ENCODE assay signal across 27 cellular contexts in the genomic region with DNA sequence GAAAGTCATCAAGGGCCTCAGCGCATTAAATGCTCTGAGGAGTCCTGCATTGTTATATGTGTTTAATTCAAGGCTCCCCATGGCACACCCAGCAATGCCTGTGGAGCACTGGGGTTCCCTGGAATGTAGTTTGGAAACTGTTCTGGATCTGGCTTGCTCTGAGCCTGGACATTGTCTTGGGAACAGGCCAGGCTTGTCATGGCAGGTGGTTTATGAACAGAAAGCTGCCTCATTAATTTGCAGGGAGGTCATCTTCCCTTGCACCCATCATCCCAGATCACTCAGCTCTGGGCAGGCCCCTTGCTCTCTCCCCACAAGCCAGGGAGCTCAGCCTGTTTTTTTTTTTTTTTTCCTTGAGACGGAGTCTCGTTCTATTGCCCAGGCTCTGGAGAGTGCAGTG.
"Had no signal": no experiment of that assay in that cellular context is flagged by ENCODE, and none has a peak within 500 bp of the region (broad histone marks: within the 10 kb centered on the region; RNA-seq: fewer than 3 reads in every experiment).

No MANE protein-coding gene starts in this region.

- H3K4me3 Mint-ChIP-seq: activated CD4-positive, alpha-beta T cell treated with anti-CD3 and anti-CD28 coated beads, Interleukin-2, amount 10 ng/mL, durations not matched to agents 24 days and 14 days; activated CD8-positive, alpha-beta memory T cell treated with anti-CD3 and anti-CD28 coated beads, Interleukin-2, amount 10 ng/mL, durations not matched to agents 7 days and 5 days; activated naive CD4-positive, alpha-beta T cell treated with anti-CD3 and anti-CD28 coated beads, Interleukin-2, amount 50 U/mL, for 24 hours; activated T-cell treated with anti-CD3 and anti-CD28 coated beads, Interleukin-2, amount 50 U/mL, for 24 hours; activated T-helper 1 cell treated with anti-CD3 and anti-CD28 coated beads, Interleukin-12 subunit alpha, Interleukin-12 subunit beta, Interleukin-2, Interleukin-4 antibody, amounts not matched to agents 30 ng/mL and 10 ng/mL and 1 ng/mL, durations not matched to agents 14 hours and 24 hours and 36 hours; brain; central memory CD8-positive, alpha-beta T cell; WTC11 had no signal

- H3K27me3 Mint-ChIP-seq: activated naive CD4-positive, alpha-beta T cell treated with anti-CD3 and anti-CD28 coated beads, Interleukin-2, amount 50 U/mL, for 24 hours had no signal

- H3K36me3 Mint-ChIP-seq: activated naive CD4-positive, alpha-beta T cell treated with anti-CD3 and anti-CD28 coated beads, Interleukin-2, amount 50 U/mL, for 24 hours; brain; WTC11 had no signal

- DNase-seq: activated CD4-positive, alpha-beta T cell treated with anti-CD3 and anti-CD28 coated beads, Interleukin-2, amount 50 U/mL, for 48 hours; activated CD4-positive, CD25-positive, alpha-beta regulatory T cell treated with anti-CD3 and anti-CD28 coated beads, Interleukin-2, amount 50 U/mL, for 72 hours; activated effector memory CD4-positive, alpha-beta T cell treated with Interleukin-2 at 50 U/mL for 16 hours; activated naive CD4-positive, alpha-beta T cell; activated T-cell treated with anti-CD3 and anti-CD28 coated beads, Interleukin-2, amount 50 U/mL, for 24 hours; amniotic stem cell; MG63; NCI-H1105; NCI-H1436 treated with DMSO at 0.1 percent for 48 hours; NCI-H187; NCI-H2081 treated with DMSO at 0.1 percent for 48 hours; NCI-H446; NCI-H524; Peyer's patch; Right ventricle myocardium superior; SJCRH30; SW 1271 had no signal

- H3K27ac ChIP-seq: Peyer's patch, RWPE1, SJCRH30 had no signal

- H3K36me3 ChIP-seq: MG63, Peyer's patch, SJCRH30 had no signal

- H3K27ac Mint-ChIP-seq: activated CD4-positive, alpha-beta T cell treated with anti-CD3 and anti-CD28 coated beads, Interleukin-2, amount 10 ng/mL, durations not matched to agents 24 days and 14 days; activated CD8-positive, alpha-beta memory T cell treated with anti-CD3 and anti-CD28 coated beads, Interleukin-2, amount 10 ng/mL, durations not matched to agents 7 days and 5 days; activated naive CD4-positive, alpha-beta T cell treated with anti-CD3 and anti-CD28 coated beads, Interleukin-2, amount 50 U/mL, for 24 hours; activated T-cell treated with anti-CD3 and anti-CD28 coated beads, Interleukin-2, amount 50 U/mL, for 24 hours; activated T-helper 1 cell treated with anti-CD3 and anti-CD28 coated beads, Interleukin-12 subunit alpha, Interleukin-12 subunit beta, Interleukin-2, Interleukin-4 antibody, amounts not matched to agents 30 ng/mL and 10 ng/mL and 1 ng/mL, durations not matched to agents 14 hours and 24 hours and 36 hours; brain; WTC11 had no signal

- H3K9me3 ChIP-seq: MG63, Peyer's patch, SJCRH30 had no signal

- H3K27me3 ChIP-seq: MG63, Peyer's patch, SJCRH30 had no signal

- H3K9me3 Mint-ChIP-seq: activated naive CD4-positive, alpha-beta T cell treated with anti-CD3 and anti-CD28 coated beads, Interleukin-2, amount 50 U/mL, for 24 hours; central memory CD8-positive, alpha-beta T cell had no signal

- ATAC-seq: SK-N-SH treated with all-trans-retinoic acid at 6 μM for 48 hours, WTC11 had no signal

- FAIRE-seq: astrocyte had no signal

- H3K4me3 ChIP-seq: MG63, Peyer's patch, SJCRH30 had no signal
